In genomic region chr15:58934114-58934447, GRCh38 we compare ENCODE assay signal across 8 cellular contexts. TPM values are rescaled to one million over a fixed set of nuclear protein-coding genes. Genes with fewer than 3 reads are reported as not detected.
A peak's percentile ranks its signal among the peaks of the same experiment; 100 is the strongest.
DNase-seq lines count a peak whose midpoint lies in the region; ATAC-seq and TF ChIP-seq lines count a peak whose summit lies in the region.

No MANE protein-coding gene starts in this region.

- H3K4me3 ChIP-seq in BLaER1 treated with 17β-estradiol and CSF1 and Interleukin-3, amounts not matched to agents 10 nM and 100 nM = peak overlapping the region; percentile 85 to 96 (median 92)
- H3K4me3 ChIP-seq in NB4 (ENCODE audit: low read depth, low read length) (peak overlapping the region; percentile 91), endocrine pancreas (ENCODE audit: control insufficient read depth, insufficient read depth, low read length) (peak overlapping the region; percentile 88)

- H3K4me1 Mint-ChIP-seq in natural killer cell treated with Interleukin-12 subunit alpha and Interleukin-12 subunit beta and Interleukin-15 and Interleukin-18, amount 100 ng/mL, for 72 hours (ENCODE audit: low read depth in 2 of 2) = peaks cover 11 to 28% of the 10 kb centered on the region in 2 donors

- peaks cover 19 to 31% (median 25%) of the 10 kb centered on the region in 10 experiments for H3K4me1 ChIP-seq in BLaER1 treated with 17β-estradiol and CSF1 and Interleukin-3, amounts not matched to agents 10 nM and 100 nM
- peaks cover 14% of the 10 kb centered on the region for H3K4me1 ChIP-seq in endocrine pancreas (ENCODE audit: control insufficient read depth, insufficient read depth, low read length)

- peak overlapping the region; percentile 99 to 100 (median 100) for H3K27ac ChIP-seq in BLaER1 treated with 17β-estradiol and CSF1 and Interleukin-3, amounts not matched to agents 10 nM and 100 nM

- H3K9me3 Mint-ChIP-seq in natural killer cell treated with Interleukin-12 subunit alpha and Interleukin-12 subunit beta and Interleukin-15 and Interleukin-18, amount 100 ng/mL, for 72 hours = no peaks in the 10 kb centered on the region

- no peak for ATAC-seq in natural killer cell treated with Interleukin-12 subunit alpha and Interleukin-12 subunit beta and Interleukin-15 and Interleukin-18, amount 100 ng/mL, for 72 hours

- TF ChIP-seq POLR2A in NB4 (IDR thresholded peaks at IDR 0.05; ENCODE audit: extremely low read depth, insufficient read length) = no peak

- H4K20me1 ChIP-seq in BLaER1 treated with 17β-estradiol and CSF1 and Interleukin-3, amounts not matched to agents 10 nM and 100 nM = peaks cover 16 to 35% (median 29%) of the 10 kb centered on the region in 11 experiments; a peak in 18 of 22 replicates

- H3K9me3 ChIP-seq in BLaER1 treated with 17β-estradiol and CSF1 and Interleukin-3, amounts not matched to agents 10 nM and 100 nM (replicated peaks in 1 of 11) = no peaks in the 10 kb centered on the region; a peak in 2 of 22 replicates
- no peaks in the 10 kb centered on the region for H3K9me3 ChIP-seq in endocrine pancreas (ENCODE audit: control insufficient read depth, low read length)

- H3K27me3 Mint-ChIP-seq in natural killer cell treated with Interleukin-12 subunit alpha and Interleukin-12 subunit beta and Interleukin-15 and Interleukin-18, amount 100 ng/mL, for 72 hours = peaks cover 0 to 4% of the 10 kb centered on the region in 2 donors

- peak overlapping the region; percentile 99 to 100 (median 99) for H3K9ac ChIP-seq in BLaER1 treated with 17β-estradiol and CSF1 and Interleukin-3, amounts not matched to agents 10 nM and 100 nM
- H3K9ac ChIP-seq in endocrine pancreas (ENCODE audit: control insufficient read depth, insufficient read depth, low read length) = peak overlapping the region; percentile 90

- DNase-seq in NB4 (ENCODE audit: low read depth) = no peak
- no peak for DNase-seq in natural killer cell treated with Interleukin-12 subunit alpha and Interleukin-12 subunit beta and Interleukin-15 and Interleukin-18, amount 100 ng/mL, for 72 hours (ENCODE audit: low spot score)
- DNase-seq in NOMO-1 (lab: John Stamatoyannopoulos, UW; ENCODE audit: unreplicated experiment in 2 of 2) = no peak
- no peak for DNase-seq in mesenteric fat pad (ENCODE audit: low spot score)
- DNase-seq in activated effector memory CD4-positive, alpha-beta T cell treated with Interleukin-2 at 50 U/mL for 16 hours = no peak
- no peak for DNase-seq in medulla oblongata (ENCODE audit: extremely low spot score)

- peak overlapping the region; percentile 70 to 92 (median 77) for H3K4me2 ChIP-seq in BLaER1 treated with 17β-estradiol and CSF1 and Interleukin-3, amounts not matched to agents 10 nM and 100 nM

- peaks cover 13 to 25% (median 20%) of the 10 kb centered on the region in 11 experiments for H3K36me3 ChIP-seq in BLaER1 treated with 17β-estradiol and CSF1 and Interleukin-3, amounts not matched to agents 10 nM and 100 nM
- H3K36me3 ChIP-seq in endocrine pancreas (ENCODE audit: control insufficient read depth, insufficient read depth, low read length) = no peaks in the 10 kb centered on the region

- H3K4me3 Mint-ChIP-seq in natural killer cell treated with Interleukin-12 subunit alpha and Interleukin-12 subunit beta and Interleukin-15 and Interleukin-18, amount 100 ng/mL, for 72 hours = peak overlapping the region; percentile 95

- TF ChIP-seq CTCF in NB4 (IDR thresholded peaks at IDR 0.05; ENCODE audit: low read depth, low read length) = no peak

- peak overlapping the region; percentile 92 to 97 for H3K27ac Mint-ChIP-seq in natural killer cell treated with Interleukin-12 subunit alpha and Interleukin-12 subunit beta and Interleukin-15 and Interleukin-18, amount 100 ng/mL, for 72 hours

- no peaks in the 10 kb centered on the region for H3K27me3 ChIP-seq in BLaER1 treated with 17β-estradiol and CSF1 and Interleukin-3, amounts not matched to agents 10 nM and 100 nM
- H3K27me3 ChIP-seq in endocrine pancreas (ENCODE audit: control insufficient read depth, insufficient read depth, low read length) = no peaks in the 10 kb centered on the region

- no peaks in the 10 kb centered on the region for H3K36me3 Mint-ChIP-seq in natural killer cell treated with Interleukin-12 subunit alpha and Interleukin-12 subunit beta and Interleukin-15 and Interleukin-18, amount 100 ng/mL, for 72 hours

RNA-seq across cellular contexts. Expression of gene SLTM, which starts 0.6 kb away (rescaled TPM):
- 100 to 1,000 TPM; 131 to 163 TPM for total RNA-seq in natural killer cell treated with Interleukin-12 subunit alpha and Interleukin-12 subunit beta and Interleukin-15 and Interleukin-18, amount 100 ng/mL, for 72 hours
- total RNA-seq in mesenteric fat pad = 85.7 TPM

RNA-seq across cellular contexts. Expression of gene RNF111, which starts 53.4 kb away (rescaled TPM):
- 10 to 100 TPM; 43.5 to 57.7 TPM for total RNA-seq in natural killer cell treated with Interleukin-12 subunit alpha and Interleukin-12 subunit beta and Interleukin-15 and Interleukin-18, amount 100 ng/mL, for 72 hours
- total RNA-seq in mesenteric fat pad = 31.8 TPM
